8 cellular contexts compared by ENCODE assay signal in the genomic region with DNA sequence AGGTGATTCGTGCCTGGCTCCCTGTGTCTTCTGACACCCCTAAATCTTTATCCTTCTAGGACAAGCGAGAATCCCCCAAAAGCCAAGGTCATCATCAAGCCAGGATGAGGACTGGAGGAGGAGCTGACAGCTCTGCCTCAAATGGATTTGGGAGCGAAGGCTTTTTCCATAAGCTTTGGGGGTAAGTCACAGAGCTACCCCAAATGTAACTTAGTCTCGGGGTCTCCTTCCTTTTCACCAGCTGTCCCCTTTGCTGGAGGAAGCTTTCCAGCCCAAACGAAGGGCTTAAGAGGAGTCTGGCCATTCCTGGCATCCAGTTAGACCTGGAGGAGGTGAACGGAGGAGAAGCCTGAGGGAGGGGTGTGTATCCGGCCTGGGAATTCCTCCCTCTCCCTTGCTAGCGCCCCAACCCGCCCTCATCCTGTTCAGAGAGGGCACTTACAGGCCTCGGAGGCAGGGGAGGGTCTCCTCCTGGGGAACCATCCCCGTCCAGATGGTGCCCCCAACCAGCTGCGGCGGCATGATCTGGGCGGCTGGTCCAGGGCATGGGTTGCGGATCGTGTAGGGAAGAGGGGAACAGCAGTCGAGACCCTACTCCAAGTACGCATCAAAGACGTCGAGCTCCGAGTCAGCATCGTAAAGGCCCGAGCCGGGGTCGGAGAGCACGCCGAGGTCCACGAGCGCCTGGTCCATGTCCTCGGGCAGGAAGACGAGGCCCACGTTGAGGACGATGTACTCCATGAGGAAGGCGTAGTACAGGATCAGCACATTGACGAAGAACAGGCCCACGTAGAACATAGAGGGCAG. TPM values are rescaled to one million over a fixed set of nuclear protein-coding genes. Genes with fewer than 3 reads are reported as not detected.
DNase-seq lines count a peak whose midpoint lies in the region; ATAC-seq, FAIRE-seq and TF ChIP-seq lines count a peak whose summit lies in the region.

No MANE protein-coding gene starts in this region.

- H3K27ac Mint-ChIP-seq in activated CD8-positive, alpha-beta memory T cell treated with anti-CD3 and anti-CD28 coated beads, Interleukin-2, amount 10 ng/mL, durations not matched to agents 7 days and 5 days: peak overlapping the region; percentile 79

- no peak for DNase-seq in activated CD8-positive, alpha-beta memory T cell treated with anti-CD3 and anti-CD28 coated beads, Interleukin-2, amount 10 ng/mL, durations not matched to agents 7 days and 5 days
- DNase-seq in activated CD8-positive, alpha-beta memory T cell treated with anti-CD3 and anti-CD28 coated beads, Interleukin-2, amount 50 U/mL, for 48 hours: no peak
- DNase-seq in right cardiac atrium (peak in 2 of 3 donors; percentile 36 to 63), small intestine (peak; percentile 30), NCI-H345 treated with DMSO at 0.1 percent for 48 hours (lab: John Stamatoyannopoulos, UW; ENCODE audit: unreplicated experiment) (no peak)
- DNase-seq in stimulated activated CD4-positive, alpha-beta T cell treated with anti-CD3 and anti-CD28 coated beads, Interleukin-4, amount 100 ng/mL, for 1 hour: no peak

- no peak for ATAC-seq in activated CD8-positive, alpha-beta memory T cell treated with anti-CD3 and anti-CD28 coated beads, Interleukin-2, amount 10 ng/mL, durations not matched to agents 7 days and 5 days
- ATAC-seq in right cardiac atrium: no peak
- ATAC-seq in HG03097 (IDR thresholded peaks at IDR 0.05; ENCODE audit: low FRiP score, unreplicated experiment): no peak

- H3K27me3 ChIP-seq in right cardiac atrium (ENCODE audit: control insufficient read depth, insufficient read depth) (no peaks in the 10 kb centered on the region), small intestine (ENCODE audit: control insufficient read depth in 2 of 2, insufficient read depth in 2 of 2, low read length in 2 of 2) (no peaks in the 10 kb centered on the region)

- no peaks in the 10 kb centered on the region for H3K27me3 Mint-ChIP-seq in activated CD8-positive, alpha-beta memory T cell treated with anti-CD3 and anti-CD28 coated beads, Interleukin-2, amount 10 ng/mL, durations not matched to agents 7 days and 5 days

- TF ChIP-seq CTCF in WI38 (IDR thresholded peaks at IDR 0.05; ENCODE audit: low read depth, low read length): no peak

- CTCF ChIA-PET in activated CD8-positive, alpha-beta memory T cell treated with anti-CD3 and anti-CD28 coated beads, Interleukin-2, amount 10 ng/mL, durations not matched to agents 7 days and 5 days (lab: Charles Lee): interaction anchor here (0.9 to 2.1 kb wide), 13 partner anchors 8 to 465 kb away, joined by 3 to 10 read pairs (median 4); partner anchors contain the start of genes CIITA and SOCS1

- H3K4me3 Mint-ChIP-seq in activated CD8-positive, alpha-beta memory T cell treated with anti-CD3 and anti-CD28 coated beads, Interleukin-2, amount 10 ng/mL, durations not matched to agents 7 days and 5 days: peak overlapping the region; percentile 90

- no peak for FAIRE-seq in small intestine (lab: Jason Lieb, UNC)

- peaks cover 75% of the 10 kb centered on the region for H3K4me1 Mint-ChIP-seq in activated CD8-positive, alpha-beta memory T cell treated with anti-CD3 and anti-CD28 coated beads, Interleukin-2, amount 10 ng/mL, durations not matched to agents 7 days and 5 days

- intact Hi-C loops in right cardiac atrium (cut with DNase I): no loop called here

- H3K9me3 Mint-ChIP-seq in activated CD8-positive, alpha-beta memory T cell treated with anti-CD3 and anti-CD28 coated beads, Interleukin-2, amount 10 ng/mL, durations not matched to agents 7 days and 5 days (ENCODE audit: low read depth): no peaks in the 10 kb centered on the region

- H3K4me3 ChIP-seq in WI38 (ENCODE audit: low read depth, low read length) (peak overlapping the region; percentile 82), right cardiac atrium (ENCODE audit: low read length) (peak overlapping the region; percentile 65), small intestine (ENCODE audit: low read depth in 1 of 2, low read length in 2 of 2) (peak overlapping the region; percentile 51 to 72)

- peaks cover 0 to 3% of the 10 kb centered on the region in 2 donors for H3K36me3 ChIP-seq in small intestine (ENCODE audit: control insufficient read depth in 2 of 2, insufficient read depth in 2 of 2, low read length in 2 of 2)

- WGBS in right cardiac atrium: 3% methylated on average over 34 of the region's 36 CpGs
- WGBS in small intestine, 3 donors: 2 to 3% (median 3%) methylated on average over 23 to 35 of the region's 36 CpGs

- peaks cover 1% of the 10 kb centered on the region for H3K36me3 Mint-ChIP-seq in activated CD8-positive, alpha-beta memory T cell treated with anti-CD3 and anti-CD28 coated beads, Interleukin-2, amount 10 ng/mL, durations not matched to agents 7 days and 5 days

- H3K4me1 ChIP-seq in right cardiac atrium (ENCODE audit: control insufficient read depth, insufficient read depth, low read length) (peaks cover 27% of the 10 kb centered on the region), small intestine (ENCODE audit: control insufficient read depth in 2 of 2, insufficient read depth in 1 of 2, low read depth in 1 of 2, low read length in 1 of 2) (peaks cover 18 to 36% of the 10 kb centered on the region in 2 donors)

- no peaks in the 10 kb centered on the region for H3K9me3 ChIP-seq in right cardiac atrium (ENCODE audit: control insufficient read depth, low read length)
- H3K9me3 ChIP-seq in small intestine (ENCODE audit: control insufficient read depth, low read depth): no peaks in the 10 kb centered on the region

- H3K27ac ChIP-seq in right cardiac atrium (ENCODE audit: low read length) (peak overlapping the region; percentile 65), small intestine (ENCODE audit: low read depth in 1 of 2, low read length in 1 of 2) (peak overlapping the region; percentile 25 to 64)

RNA-seq across cellular contexts. Expression of gene DEXI, which starts 0.9 kb away (rescaled TPM):
- 10 to 100 TPM; 23.3 to 30.8 TPM for total RNA-seq in activated CD8-positive, alpha-beta memory T cell treated with anti-CD3 and anti-CD28 coated beads, Interleukin-2, amount 10 ng/mL, durations not matched to agents 7 days and 5 days
- total RNA-seq in right cardiac atrium: 100 to 1,000 TPM in 2 of 4 donors, 10 to 100 TPM in 2; 82.2 to 126 (median 101) TPM
- polyA plus RNA-seq in right cardiac atrium (127 TPM), small intestine (10 to 100 TPM; 23.0 to 28.8 (median 23.7) TPM)

RNA-seq across cellular contexts. Expression of gene CLEC16A, which starts 3.0 kb away (rescaled TPM):
- 10 to 100 TPM; 36.5 to 55.9 TPM for total RNA-seq in activated CD8-positive, alpha-beta memory T cell treated with anti-CD3 and anti-CD28 coated beads, Interleukin-2, amount 10 ng/mL, durations not matched to agents 7 days and 5 days
- 10 to 100 TPM; 24.0 to 31.5 (median 30.4) TPM for total RNA-seq in right cardiac atrium
- polyA plus RNA-seq in right cardiac atrium (14.9 TPM), small intestine (10 to 100 TPM; 13.2 to 23.5 (median 14.9) TPM)

Comparison
In these comparisons a context has a peak if more than half of its experiments do, and no peak if none do; other contexts are left out.
1. DNase-seq: peak in right cardiac atrium (2 of 3) and small intestine (single experiment); none in activated CD8-positive, alpha-beta memory T cell treated with anti-CD3 and anti-CD28 coated beads, Interleukin-2, amount 10 ng/mL, durations not matched to agents 7 days and 5 days (single experiment), activated CD8-positive, alpha-beta memory T cell treated with anti-CD3 and anti-CD28 coated beads, Interleukin-2, amount 50 U/mL, for 48 hours (single experiment), stimulated activated CD4-positive, alpha-beta T cell treated with anti-CD3 and anti-CD28 coated beads, Interleukin-4, amount 100 ng/mL, for 1 hour (single experiment) and NCI-H345 treated with DMSO at 0.1 percent for 48 hours (single experiment).
2. Peak in every context shown above with its lines, with median percentiles within 50 percentile points of each other: H3K4me3 ChIP-seq.